Comparison of ENCODE assay signal across 8 cellular contexts in the genomic region with DNA sequence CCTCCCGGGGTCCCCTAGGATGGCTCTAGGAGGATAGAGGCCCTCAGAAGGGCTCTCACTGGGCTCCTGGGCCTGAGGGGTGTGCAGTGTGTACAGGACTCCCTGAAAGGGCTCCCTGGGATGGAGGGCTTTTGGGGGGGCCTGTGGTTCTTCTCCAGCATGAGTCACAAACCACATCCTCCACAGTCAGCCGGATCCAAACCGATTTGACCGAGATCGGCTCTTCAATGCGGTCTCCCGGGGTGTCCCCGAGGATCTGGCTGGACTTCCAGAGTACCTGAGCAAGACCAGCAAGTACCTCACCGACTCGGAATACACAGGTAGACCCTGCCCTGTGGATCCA. TPM values are rescaled to one million over a fixed set of nuclear protein-coding genes. Genes with fewer than 3 reads are reported as not detected.
DNase-seq lines count a peak whose midpoint lies in the region; ATAC-seq and TF ChIP-seq lines count a peak whose summit lies in the region.

No MANE protein-coding gene starts in this region.

- H3K27me3 ChIP-seq in uterus: no peaks in the 10 kb centered on the region

- peak overlapping the region; percentile 65 for H3K4me3 Mint-ChIP-seq in activated T-cell treated with anti-CD3 and anti-CD28 coated beads, Interleukin-2, amount 50 U/mL, for 4 hours
- H3K4me3 Mint-ChIP-seq in CD14-positive monocyte: no peak overlapping the region

- H3K27ac Mint-ChIP-seq in CD14-positive monocyte: peak overlapping the region in 3 of 7 donors; percentile 12 to 80 (median 13)

- TF ChIP-seq POLR2A in uterus (IDR thresholded peaks at IDR 0.05): no peak

- H3K27me3 Mint-ChIP-seq in activated T-cell treated with anti-CD3 and anti-CD28 coated beads, Interleukin-2, amount 50 U/mL, for 4 hours (ENCODE audit: low read depth): no peaks in the 10 kb centered on the region
- H3K27me3 Mint-ChIP-seq in CD14-positive monocyte (ENCODE audit: low read depth in 3 of 3): no peaks in the 10 kb centered on the region

- H3K27ac ChIP-seq in uterus: peak overlapping the region; percentile 45 to 57

- H3K36me3 Mint-ChIP-seq in activated T-cell treated with anti-CD3 and anti-CD28 coated beads, Interleukin-2, amount 50 U/mL, for 4 hours (ENCODE audit: insufficient read depth): peaks cover 16% of the 10 kb centered on the region
- peaks cover 65 to 77% of the 10 kb centered on the region in 2 donors for H3K36me3 Mint-ChIP-seq in CD14-positive monocyte

- TF ChIP-seq CTCF in uterus (IDR thresholded peaks at IDR 0.05) (no peak), CD14-positive monocyte (IDR thresholded peaks at IDR 0.05) (no peak)

- DNase-seq in A172 (ENCODE audit: low spot score): peak; percentile 92
- peak; percentile 33 for DNase-seq in activated T-cell treated with anti-CD3 and anti-CD28 coated beads, Interleukin-2, amount 50 U/mL, for 4 hours
- peak; percentile 1 for DNase-seq in iPS-NIHi11 (ENCODE audit: low spot score)
- no peak for DNase-seq in uterus
- DNase-seq in NCI-H2029 (lab: John Stamatoyannopoulos, UW): no peak
- DNase-seq in CD14-positive monocyte (ENCODE audit: low spot score): no peak
- no peak for DNase-seq in amniotic stem cell (lab: John Stamatoyannopoulos, UW)

- peaks cover 54% of the 10 kb centered on the region for H3K4me1 Mint-ChIP-seq in activated T-cell treated with anti-CD3 and anti-CD28 coated beads, Interleukin-2, amount 50 U/mL, for 4 hours (ENCODE audit: low read depth)
- peaks cover 40% of the 10 kb centered on the region for H3K4me1 Mint-ChIP-seq in CD14-positive monocyte

- H3K4me3 ChIP-seq in uterus: no peak overlapping the region

- intact Hi-C loops in uterus (cut with DNase I; ENCODE audit: low total_unique reads) (no loop called here), CD14-positive monocyte (cut with micrococcal nuclease) (no loop called here)

- peaks cover 0 to 11% of the 10 kb centered on the region in 2 donors for H3K4me1 ChIP-seq in uterus

- no peaks in the 10 kb centered on the region for H3K36me3 ChIP-seq in uterus

- no peaks in the 10 kb centered on the region for H3K9me3 ChIP-seq in uterus

- H3K9me3 Mint-ChIP-seq in activated T-cell treated with anti-CD3 and anti-CD28 coated beads, Interleukin-2, amount 50 U/mL, for 4 hours: no peaks in the 10 kb centered on the region
- H3K9me3 Mint-ChIP-seq in CD14-positive monocyte: peaks cover 0 to 2% (median 0%) of the 10 kb centered on the region in 7 donors

- peak; percentile 11 for ATAC-seq in HG03066 (IDR thresholded peaks at IDR 0.05; ENCODE audit: low read depth, unreplicated experiment)
- ATAC-seq in activated T-cell treated with anti-CD3 and anti-CD28 coated beads, Interleukin-2, amount 50 U/mL, for 4 hours: peak; percentile 12 to 23

RNA-seq across cellular contexts. Expression of a gene that starts 4.5 kb away (rescaled TPM):
- 0.38 TPM in 1 of 2 replicates, not detected in the other for total RNA-seq in A172 (2014; rRNA removed; shearing (Covaris generic))
- 10 to 100 TPM; 24.7 to 34.0 (median 31.0) TPM for total RNA-seq in activated T-cell treated with anti-CD3 and anti-CD28 coated beads, Interleukin-2, amount 50 U/mL, for 4 hours
- total RNA-seq in uterus: 10 to 100 TPM in 2 of 4 donors, 1 to 10 TPM in 2; 6.2 to 26.2 (median 12.9) TPM
- polyA plus RNA-seq in CD14-positive monocyte: 10 to 100 TPM; 58.2 to 66.3 TPM

RNA-seq across cellular contexts. Expression of a gene that starts 39.0 kb away (rescaled TPM):
- total RNA-seq in A172 (2014; rRNA removed; shearing (Covaris generic)): 1,859 and 2,439 TPM in 2 replicates
- total RNA-seq in activated T-cell treated with anti-CD3 and anti-CD28 coated beads, Interleukin-2, amount 50 U/mL, for 4 hours: 1,000 to 10,000 TPM; 1,915 to 2,057 (median 1,991) TPM
- 1,000 to 10,000 TPM in 1 of 4 donors, 100 to 1,000 TPM in 3; 535 to 1,039 (median 667) TPM for total RNA-seq in uterus
- polyA plus RNA-seq in CD14-positive monocyte: 1,000 to 10,000 TPM; 1,282 to 1,365 TPM

Comparison
In these comparisons a context has a peak if more than half of its experiments do, and no peak if none do; other contexts are left out.
1. DNase-seq: peak in A172 (single experiment), activated T-cell treated with anti-CD3 and anti-CD28 coated beads, Interleukin-2, amount 50 U/mL, for 4 hours (single experiment) and iPS-NIHi11 (single experiment); none in uterus (0 of 2), NCI-H2029 (single experiment), CD14-positive monocyte (single experiment) and amniotic stem cell (single experiment).